ENCODE assay signal across 9 cellular contexts in genomic region chr6:61886608-61887259, GRCh38.
DNase-seq lines count a peak whose midpoint lies in the region; ATAC-seq and TF ChIP-seq lines count a peak whose summit lies in the region.
"Had no signal": no experiment of that assay in that cellular context is flagged by ENCODE, and none has a peak within 500 bp of the region (broad histone marks: within the 10 kb centered on the region; RNA-seq: fewer than 3 reads in every experiment).

No MANE protein-coding gene starts in this region.

- no peaks in the 10 kb centered on the region for H3K27me3 ChIP-seq in CD4-positive, alpha-beta T cell (ENCODE audit: control insufficient read depth, insufficient read depth, low read length)

- DNase-seq in RKO (ENCODE audit: low spot score) = peak; percentile 60
- no peak for DNase-seq in nephron progenitor cell
- no peak for DNase-seq in CD4-positive, alpha-beta T cell
- no peak for DNase-seq in stimulated activated naive CD8-positive, alpha-beta T cell treated with anti-CD3 and anti-CD28 coated beads, Interleukin-15, amount 100 ng/mL, for 72 hours
- DNase-seq: IMR-90 had no signal

- intact Hi-C loops in CD4-positive, alpha-beta T cell (cut with DNase I, micrococcal nuclease) = no loop called here

- H3K4me1 Mint-ChIP-seq in nephron progenitor cell = peaks cover 5% of the 10 kb centered on the region
- no peaks in the 10 kb centered on the region for H3K4me1 Mint-ChIP-seq in CD4-positive, alpha-beta T cell (ENCODE audit: low read depth)
- no peaks in the 10 kb centered on the region for H3K4me1 Mint-ChIP-seq in stimulated activated naive CD8-positive, alpha-beta T cell treated with anti-CD3 and anti-CD28 coated beads, Interleukin-15, amount 100 ng/mL, for 72 hours
- H3K4me1 Mint-ChIP-seq: central memory CD8-positive, alpha-beta T cell had no signal

- no peaks in the 10 kb centered on the region for H3K36me3 Mint-ChIP-seq in nephron progenitor cell (ENCODE audit: low read depth)
- no peaks in the 10 kb centered on the region for H3K36me3 Mint-ChIP-seq in CD4-positive, alpha-beta T cell (ENCODE audit: low read depth)

- H3K27ac Mint-ChIP-seq in nephron progenitor cell = no peak overlapping the region
- H3K27ac Mint-ChIP-seq in CD4-positive, alpha-beta T cell = no peak overlapping the region
- H3K27ac Mint-ChIP-seq in stimulated activated naive CD8-positive, alpha-beta T cell treated with anti-CD3 and anti-CD28 coated beads, Interleukin-15, amount 100 ng/mL, for 72 hours = no peak overlapping the region

- ATAC-seq in GM18511 (IDR thresholded peaks at IDR 0.05; ENCODE audit: unreplicated experiment) (peak; percentile 74), HG03432 (IDR thresholded peaks at IDR 0.05; ENCODE audit: unreplicated experiment) (peak; percentile 58), GM21367 (IDR thresholded peaks at IDR 0.05; ENCODE audit: unreplicated experiment) (no peak)
- ATAC-seq in CD4-positive, alpha-beta T cell (ENCODE audit: poor library complexity) = no peak
- ATAC-seq in stimulated activated naive CD8-positive, alpha-beta T cell treated with anti-CD3 and anti-CD28 coated beads, Interleukin-15, amount 100 ng/mL, for 72 hours = no peak

- H3K27me3 Mint-ChIP-seq in nephron progenitor cell (ENCODE audit: low read depth, poor library complexity) = no peaks in the 10 kb centered on the region
- no peaks in the 10 kb centered on the region for H3K27me3 Mint-ChIP-seq in CD4-positive, alpha-beta T cell
- no peaks in the 10 kb centered on the region for H3K27me3 Mint-ChIP-seq in stimulated activated naive CD8-positive, alpha-beta T cell treated with anti-CD3 and anti-CD28 coated beads, Interleukin-15, amount 100 ng/mL, for 72 hours
- H3K27me3 Mint-ChIP-seq: central memory CD8-positive, alpha-beta T cell had no signal

- peak; percentile 20 for TF ChIP-seq CTCF in nephron progenitor cell (IDR thresholded peaks at IDR 0.05)
- TF ChIP-seq CTCF in CD4-positive, alpha-beta T cell (IDR thresholded peaks at IDR 0.05) = no peak

- no peaks in the 10 kb centered on the region for H3K9me3 Mint-ChIP-seq in nephron progenitor cell
- H3K9me3 Mint-ChIP-seq in CD4-positive, alpha-beta T cell = peaks cover 12% of the 10 kb centered on the region
- H3K9me3 Mint-ChIP-seq in stimulated activated naive CD8-positive, alpha-beta T cell treated with anti-CD3 and anti-CD28 coated beads, Interleukin-15, amount 100 ng/mL, for 72 hours = peaks cover 10 to 19% of the 10 kb centered on the region in 2 donors

- POLR2A ChIA-PET in CD4-positive, alpha-beta T cell (lab: Charles Lee) = no interaction called here

- no peak overlapping the region for H3K27ac ChIP-seq in CD4-positive, alpha-beta T cell (ENCODE audit: low read depth, low read length)

- CTCF ChIA-PET in CD4-positive, alpha-beta T cell (lab: Charles Lee) = no interaction called here

- H3K9me3 ChIP-seq in CD4-positive, alpha-beta T cell (ENCODE audit: control insufficient read depth, low read length) = no peaks in the 10 kb centered on the region

- H3K4me3 Mint-ChIP-seq in nephron progenitor cell = no peak overlapping the region
- H3K4me3 Mint-ChIP-seq in CD4-positive, alpha-beta T cell = no peak overlapping the region
- H3K4me3 Mint-ChIP-seq in stimulated activated naive CD8-positive, alpha-beta T cell treated with anti-CD3 and anti-CD28 coated beads, Interleukin-15, amount 100 ng/mL, for 72 hours = no peak overlapping the region
- H3K4me3 Mint-ChIP-seq: central memory CD8-positive, alpha-beta T cell had no signal

Comparison
In these comparisons a context has a peak if more than half of its experiments do, and no peak if none do; other contexts are left out.
1. ATAC-seq: peak in GM18511 (single experiment) and HG03432 (single experiment); none in CD4-positive, alpha-beta T cell (single experiment), stimulated activated naive CD8-positive, alpha-beta T cell treated with anti-CD3 and anti-CD28 coated beads, Interleukin-15, amount 100 ng/mL, for 72 hours (single experiment) and GM21367 (single experiment).